8 cellular contexts compared by ENCODE assay signal in genomic region chr7:142412551-142413193, GRCh38.
DNase-seq lines count a peak whose midpoint lies in the region; ATAC-seq, FAIRE-seq and TF ChIP-seq lines count a peak whose summit lies in the region.

No MANE protein-coding gene starts in this region.

- DNase-seq in MCF 10A (ENCODE audit: unreplicated experiment) (peak; percentile 66), breast epithelium (ENCODE audit: low spot score in 2 of 2) (no peak), H54 (ENCODE audit: insufficient read length, low spot score) (peak; percentile 54), Kasumi-1 (lab: John Stamatoyannopoulos, UW) (peak; percentile 68 to 81), foreskin keratinocyte (peak; percentile 47 to 78), NCI-H187 treated with DMSO at 0.1 percent for 48 hours (lab: John Stamatoyannopoulos, UW) (no peak)
- DNase-seq in activated CD4-positive, alpha-beta T cell treated with anti-CD3 and anti-CD28 coated beads, Interleukin-2, amount 50 U/mL, for 1 hour: peak; percentile 28
- peak; percentile 8 to 43 (median 20) for DNase-seq in stimulated activated CD4-positive, alpha-beta T cell treated with anti-CD3 and anti-CD28 coated beads, Interleukin-12 subunit alpha, Interleukin-12 subunit beta, amount 100 ng/mL, for 48 hours (ENCODE audit: low read depth in 2 of 3, low spot score in 1 of 3)

- H3K27ac ChIP-seq in breast epithelium (no peak overlapping the region), foreskin keratinocyte (peak overlapping the region; percentile 99)

- H3K27ac Mint-ChIP-seq in MCF 10A (ENCODE audit: low read depth, unreplicated experiment): no peak overlapping the region

- H3K9me3 ChIP-seq in breast epithelium: no peaks in the 10 kb centered on the region

- ATAC-seq in foreskin keratinocyte: peak; percentile 75

- intact Hi-C loops in MCF 10A (cut with micrococcal nuclease): loop anchor here (2.0 kb wide), 1 partner anchor 70 kb away; no protein-coding TSS in a partner anchor
- intact Hi-C loops in breast epithelium (cut with DNase I; ENCODE audit: low total_unique reads): no loop called here

- no peaks in the 10 kb centered on the region for H3K4me1 Mint-ChIP-seq in MCF 10A (ENCODE audit: insufficient read depth, unreplicated experiment)

- H3K36me3 ChIP-seq in breast epithelium: no peaks in the 10 kb centered on the region

- H3K4me3 ChIP-seq in breast epithelium: no peak overlapping the region

- no TSS peak for BruUV-seq in MCF 10A (replicated peaks; lab: Mats Ljungman, UMichigan)

- POLR2A ChIA-PET in MCF 10A (lab: Yijun Ruan, JAX): interaction anchor here (0.5 kb wide), 1 partner anchor 66 kb away, joined by 4 read pairs; no protein-coding TSS in a partner anchor

- TF ChIP-seq POLR2A in breast epithelium (IDR thresholded peaks at IDR 0.05): no peak
- TF ChIP-seq POLR2A in H54 (IDR thresholded peaks at IDR 0.05; ENCODE audit: low read depth, low read length): no peak

- no peaks in the 10 kb centered on the region for H3K36me3 Mint-ChIP-seq in MCF 10A (ENCODE audit: insufficient read depth, unreplicated experiment)

- no peaks in the 10 kb centered on the region for H3K27me3 Mint-ChIP-seq in MCF 10A (ENCODE audit: insufficient read depth, unreplicated experiment)

- CTCF ChIA-PET in MCF 10A (lab: Yijun Ruan, JAX): interaction anchor here (0.5 to 1.3 kb wide), 6 partner anchors 11 to 365 kb away, joined by 3 to 7 read pairs (median 3); no protein-coding TSS in a partner anchor

- no peaks in the 10 kb centered on the region for H3K9me3 Mint-ChIP-seq in MCF 10A (ENCODE audit: unreplicated experiment)

- TF ChIP-seq CTCF in MCF 10A (IDR thresholded peaks at IDR 0.05; ENCODE audit: unreplicated experiment): peak; percentile 29
- no peak for TF ChIP-seq CTCF in breast epithelium (IDR thresholded peaks at IDR 0.05)
- peak; percentile 85 for TF ChIP-seq CTCF in foreskin keratinocyte (conservative IDR thresholded peaks at IDR 0.05)

- H3K4me1 ChIP-seq in breast epithelium (no peaks in the 10 kb centered on the region), foreskin keratinocyte (peaks cover 14% of the 10 kb centered on the region)

- H3K4me3 Mint-ChIP-seq in MCF 10A (ENCODE audit: unreplicated experiment): no peak overlapping the region

- no peaks in the 10 kb centered on the region for H3K27me3 ChIP-seq in breast epithelium
- no peaks in the 10 kb centered on the region for H3K27me3 ChIP-seq in foreskin keratinocyte

- no peak for FAIRE-seq in H54 (lab: Jason Lieb, UNC)

Comparison
In these comparisons a context has a peak if more than half of its experiments do, and no peak if none do; other contexts are left out.
1. DNase-seq: peak in MCF 10A (single experiment), H54 (single experiment), Kasumi-1 (2 of 2), activated CD4-positive, alpha-beta T cell treated with anti-CD3 and anti-CD28 coated beads, Interleukin-2, amount 50 U/mL, for 1 hour (single experiment), foreskin keratinocyte (2 of 2) and stimulated activated CD4-positive, alpha-beta T cell treated with anti-CD3 and anti-CD28 coated beads, Interleukin-12 subunit alpha, Interleukin-12 subunit beta, amount 100 ng/mL, for 48 hours (3 of 3); none in breast epithelium (0 of 2) and NCI-H187 treated with DMSO at 0.1 percent for 48 hours (single experiment).
2. CTCF ChIP-seq: peak in MCF 10A (single experiment) and foreskin keratinocyte (single experiment); none in breast epithelium (0 of 3).